In genomic region chr6:110487968-110488381, GRCh38 we compare ENCODE assay signal across 13 cellular contexts. TPM values are rescaled to one million over a fixed set of nuclear protein-coding genes. Genes with fewer than 3 reads are reported as not detected.
"Had no signal": no experiment of that assay in that cellular context is flagged by ENCODE, and none has a peak within 500 bp of the region (broad histone marks: within the 10 kb centered on the region; RNA-seq: fewer than 3 reads in every experiment).

No MANE protein-coding gene starts in this region.

RNA-seq across cellular contexts. Expression of gene SLC22A16, which starts 11.6 kb away (rescaled TPM):
- total RNA-seq: chondrocyte, dermis microvascular lymphatic vessel endothelial cell, endothelial cell of umbilical vein, esophagus mucosa, fibroblast of lung, fibroblast of villous mesenchyme, foreskin keratinocyte, frontal cortex, hepatocyte, left ventricle myocardium superior, lung microvascular endothelial cell, mesothelial cell of epicardium, myocyte had no signal
